ENCODE assay signal across 27 cellular contexts in genomic region chr1:94122201-94122970, GRCh38. TPM values are rescaled to one million over a fixed set of nuclear protein-coding genes. Genes with fewer than 3 reads are reported as not detected.
A peak's percentile ranks its signal among the peaks of the same experiment; 100 is the strongest.
DNase-seq lines count a peak whose midpoint lies in the region; ATAC-seq, FAIRE-seq and TF ChIP-seq lines count a peak whose summit lies in the region.
"Had no signal": no experiment of that assay in that cellular context is flagged by ENCODE, and none has a peak within 500 bp of the region (broad histone marks: within the 10 kb centered on the region; RNA-seq: fewer than 3 reads in every experiment).

No MANE protein-coding gene starts in this region.

- no peak for DNase-seq in HepG2 (ENCODE audit: low spot score)
- DNase-seq in right lobe of liver = no peak
- DNase-seq in brain microvascular endothelial cell = peak; percentile 82
- DNase-seq in iris pigment epithelial cell (ENCODE audit: low read depth) = peak; percentile 91
- no peak for DNase-seq in activated CD4-positive, alpha-beta memory T cell treated with anti-CD3 and anti-CD28 coated beads, Interleukin-2, amount 10 ng/mL, durations not matched to agents 7 days and 5 days
- no peak for DNase-seq in GM19240 (ENCODE audit: insufficient read length, low spot score)
- DNase-seq in epidermal melanocyte (ENCODE audit: insufficient read length, low spot score) = no peak
- no peak for DNase-seq in SIG-M5 (lab: John Stamatoyannopoulos, UW)
- DNase-seq: 8988T; activated CD4-positive, alpha-beta T cell treated with anti-CD3 and anti-CD28 coated beads, Interleukin-2, amount 50 U/mL, for 48 hours; activated gamma-delta T cell; activated naive CD8-positive, alpha-beta T cell treated with anti-CD3 and anti-CD28 coated beads, Interleukin-2, amount 50 U/mL, for 24 hours; activated T-cell treated with anti-CD3 and anti-CD28 coated beads for 4 hours; caudate nucleus; COR-L47; dorsolateral prefrontal cortex; NCI-H1105 treated with DMSO at 0.1 percent for 48 hours; NCI-H510A; NK-92 treated with Interleukin-12 subunit alpha and Interleukin-12 subunit beta, amount 100 ng/mL, for 24 hours; stimulated activated CD4-positive, alpha-beta T cell treated with anti-CD3 and anti-CD28 coated beads, Interleukin-4, amount 100 ng/mL, for 24 hours; stimulated activated naive CD8-positive, alpha-beta T cell treated with anti-CD3 and anti-CD28 coated beads, Interleukin-15, Interleukin-2, amounts not matched to agents 100 U/mL and 50 U/mL, for 24 hours; T-helper 2 cell had no signal

- no peak for TF ChIP-seq RAD21 in HepG2 (CRISPR knock-in tag; IDR thresholded peaks at IDR 0.05)

- H3K4me3 Mint-ChIP-seq in activated CD4-positive, alpha-beta memory T cell treated with anti-CD3 and anti-CD28 coated beads, Interleukin-2, amount 10 ng/mL, durations not matched to agents 7 days and 5 days = no peak overlapping the region
- H3K4me3 Mint-ChIP-seq: activated naive CD8-positive, alpha-beta T cell treated with anti-CD3 and anti-CD28 coated beads, Interleukin-2, amount 50 U/mL, for 24 hours; GM23338 had no signal

- H3K36me3 Mint-ChIP-seq in activated CD4-positive, alpha-beta memory T cell treated with anti-CD3 and anti-CD28 coated beads, Interleukin-2, amount 10 ng/mL, durations not matched to agents 7 days and 5 days (ENCODE audit: low read depth) = no peaks in the 10 kb centered on the region

- H3K27ac Mint-ChIP-seq in activated CD4-positive, alpha-beta memory T cell treated with anti-CD3 and anti-CD28 coated beads, Interleukin-2, amount 10 ng/mL, durations not matched to agents 7 days and 5 days = no peak overlapping the region
- H3K27ac Mint-ChIP-seq: activated naive CD8-positive, alpha-beta T cell treated with anti-CD3 and anti-CD28 coated beads, Interleukin-2, amount 50 U/mL, for 24 hours had no signal

- no peaks in the 10 kb centered on the region for H3K27me3 ChIP-seq in HepG2 (ENCODE audit: control insufficient read depth in 1 of 2, insufficient read depth in 2 of 2, low read length in 2 of 2)
- H3K27me3 ChIP-seq in right lobe of liver = no peaks in the 10 kb centered on the region
- H3K27me3 ChIP-seq in brain microvascular endothelial cell (replicated peaks) = no peaks in the 10 kb centered on the region
- H3K27me3 ChIP-seq: BLaER1, dorsolateral prefrontal cortex had no signal

- ATAC-seq in HepG2 (no peak), right lobe of liver (no peak)
- ATAC-seq: activated naive CD8-positive, alpha-beta T cell treated with anti-CD3 and anti-CD28 coated beads, Interleukin-2, amount 50 U/mL, for 24 hours; GM23338; stimulated activated naive CD8-positive, alpha-beta T cell treated with anti-CD3 and anti-CD28 coated beads, Interleukin-15, Interleukin-2, amounts not matched to agents 100 U/mL and 50 U/mL, for 24 hours had no signal

- H3K27ac ChIP-seq in HepG2 (ENCODE audit: extremely low read length, insufficient read depth, low read length) (no peak overlapping the region), right lobe of liver (no peak overlapping the region), brain microvascular endothelial cell (no peak overlapping the region)
- H3K27ac ChIP-seq: BLaER1, dorsolateral prefrontal cortex, neutrophil, SK-N-MC had no signal

- 60% methylated on average over 5 of the region's 5 CpGs for WGBS in HepG2 (ENCODE audit: low lambda C conversion rate)
- WGBS in right lobe of liver (ENCODE audit: insufficient coverage, low coverage, low lambda C conversion rate, missing lambda C conversion rate) = 79% methylated on average over 5 of the region's 5 CpGs

- TF ChIP-seq CTCF in HepG2 (CRISPR knock-in tag; IDR thresholded peaks at IDR 0.05) (no peak), right lobe of liver (IDR thresholded peaks at IDR 0.05) (no peak), brain microvascular endothelial cell (IDR thresholded peaks at IDR 0.05; ENCODE audit: low read depth, low read length, missing control alignments) (no peak)

- no peaks in the 10 kb centered on the region for H3K4me1 Mint-ChIP-seq in activated CD4-positive, alpha-beta memory T cell treated with anti-CD3 and anti-CD28 coated beads, Interleukin-2, amount 10 ng/mL, durations not matched to agents 7 days and 5 days
- H3K4me1 Mint-ChIP-seq: activated naive CD8-positive, alpha-beta T cell treated with anti-CD3 and anti-CD28 coated beads, Interleukin-2, amount 50 U/mL, for 24 hours had no signal

- CTCF ChIA-PET in HepG2 (lab: Yijun Ruan, JAX; ENCODE audit: low intra/inter-chr PET ratio, low total read pairs) = no interaction called here
- CTCF ChIA-PET in activated CD4-positive, alpha-beta memory T cell treated with anti-CD3 and anti-CD28 coated beads, Interleukin-2, amount 10 ng/mL, durations not matched to agents 7 days and 5 days (lab: Charles Lee) = no interaction called here

- in situ Hi-C loops in HepG2 (cut with HindIII; ENCODE audit: extremely low pct_ligation_motif_present, low pct_unique_long_range_greater_than_20kb) (no loop called here), brain microvascular endothelial cell (cut with HindIII; ENCODE audit: low pct_ligation_motif_present, low sequenced_read_pairs) (no loop called here)

- H3K4me3 ChIP-seq in HepG2 (replicated peaks in 1 of 3; ENCODE audit: insufficient read depth in 1 of 3, low read depth in 2 of 3, low read length in 3 of 3) (no peak overlapping the region), right lobe of liver (no peak overlapping the region), brain microvascular endothelial cell (ENCODE audit: low read depth, low read length) (no peak overlapping the region)
- H3K4me3 ChIP-seq: BLaER1, dorsolateral prefrontal cortex, GM23338, SK-N-MC had no signal

- no peaks in the 10 kb centered on the region for H4K20me1 ChIP-seq in HepG2 (ENCODE audit: insufficient read depth, low read length)
- H4K20me1 ChIP-seq: BLaER1 had no signal

- no peak overlapping the region for H3K9ac ChIP-seq in HepG2 (ENCODE audit: insufficient read depth, low read depth, low read length)
- H3K9ac ChIP-seq: BLaER1 had no signal

- H2AFZ ChIP-seq in HepG2 (ENCODE audit: low read length) = no peak overlapping the region

- intact Hi-C loops in HepG2 (cut with micrococcal nuclease; ENCODE audit: unreplicated experiment) (no loop called here), right lobe of liver (cut with DNase I) (no loop called here)

- POLR2A ChIA-PET in HepG2 (lab: Yijun Ruan, JAX) = interaction anchor here (0.7 to 1.6 kb wide), 2 partner anchors 53 to 61 kb away, joined by 3 to 4 read pairs; no protein-coding TSS in a partner anchor
- POLR2A ChIA-PET in activated CD4-positive, alpha-beta memory T cell treated with anti-CD3 and anti-CD28 coated beads, Interleukin-2, amount 10 ng/mL, durations not matched to agents 7 days and 5 days (lab: Charles Lee) = no interaction called here

- no TSS peak for BruUV-seq in HepG2 (replicated peaks; lab: Mats Ljungman, UMichigan)

- H3K9me3 Mint-ChIP-seq in activated CD4-positive, alpha-beta memory T cell treated with anti-CD3 and anti-CD28 coated beads, Interleukin-2, amount 10 ng/mL, durations not matched to agents 7 days and 5 days = no peaks in the 10 kb centered on the region
- H3K9me3 Mint-ChIP-seq: activated naive CD8-positive, alpha-beta T cell treated with anti-CD3 and anti-CD28 coated beads, Interleukin-2, amount 50 U/mL, for 24 hours; GM23338 had no signal

- TF ChIP-seq EP300 in HepG2 (IDR thresholded peaks at IDR 0.05; ENCODE audit: low read depth in 2 of 2, low read length in 2 of 2) (no peak), HepG2 (CRISPR knock-in tag; IDR thresholded peaks at IDR 0.05; ENCODE audit: borderline replicate concordance) (no peak)

- TF ChIP-seq POLR2A in HepG2 (IDR thresholded peaks at IDR 0.05; ENCODE audit: insufficient read depth in 1 of 2, low read depth in 2 of 2, low read length in 2 of 2) = no peak
- no peak for TF ChIP-seq POLR2A in right lobe of liver (IDR thresholded peaks at IDR 0.05)

- H3K4me2 ChIP-seq in HepG2 (ENCODE audit: low read depth, low read length) = peak overlapping the region; percentile 79; the same call in 1 of the 2 replicates
- H3K4me2 ChIP-seq: BLaER1, GM23338 had no signal

- no peak for FAIRE-seq in HepG2 (lab: Jason Lieb, UNC)

- no peaks in the 10 kb centered on the region for H3K9me3 ChIP-seq in HepG2 (ENCODE audit: low read length)
- H3K9me3 ChIP-seq in right lobe of liver = peaks cover 0 to 6% (median 0%) of the 10 kb centered on the region in 4 donors
- H3K9me3 ChIP-seq: BLaER1, neutrophil had no signal

- no peaks in the 10 kb centered on the region for H3K27me3 Mint-ChIP-seq in activated CD4-positive, alpha-beta memory T cell treated with anti-CD3 and anti-CD28 coated beads, Interleukin-2, amount 10 ng/mL, durations not matched to agents 7 days and 5 days

- H3K79me2 ChIP-seq in HepG2 (ENCODE audit: insufficient read depth, low read length) = no peaks in the 10 kb centered on the region

- H3K4me1 ChIP-seq in HepG2 (ENCODE audit: insufficient read depth, low read length) (peaks cover 86% of the 10 kb centered on the region), right lobe of liver (peaks cover 0 to 6% (median 3%) of the 10 kb centered on the region in 4 donors)

- H3K36me3 ChIP-seq in HepG2 (replicated peaks in 1 of 2; ENCODE audit: control insufficient read depth in 1 of 2, insufficient read depth in 2 of 2, low read length in 2 of 2) (no peaks in the 10 kb centered on the region), right lobe of liver (no peaks in the 10 kb centered on the region), brain microvascular endothelial cell (replicated peaks) (no peaks in the 10 kb centered on the region)
- H3K36me3 ChIP-seq: BLaER1, neutrophil had no signal

RNA-seq across cellular contexts. Expression of gene ABCA4, which starts 1.4 kb away (rescaled TPM):
- total RNA-seq in HepG2 (2016; rRNA removed; fragmentation: Illumina TruSeq; extraction: Trizol) (0.13 and 0.24 TPM in 2 replicates), right lobe of liver (under 1 TPM; 0.49 to 0.99 (median 0.75) TPM)
- not detected in 2 replicates for total RNA-seq in HepG2 (2016; cell fraction: cytosol; rRNA removed; fragmentation: Illumina TruSeq; extraction: Trizol; ENCODE audit: low read depth)
- 0.28 and 0.37 TPM in 2 replicates for total RNA-seq in HepG2 (2016; cell fraction: insoluble cytoplasmic fraction; rRNA removed; fragmentation: Illumina TruSeq; extraction: Trizol)
- 0.03 TPM in 1 of 2 replicates, not detected in the other for total RNA-seq in HepG2 (2016; cell fraction: membrane; rRNA removed; fragmentation: Illumina TruSeq; extraction: Trizol)
- 0.34 and 0.62 TPM in 2 replicates for total RNA-seq in HepG2 (2016; cell fraction: nucleus; rRNA removed; fragmentation: Illumina TruSeq; extraction: Trizol)
- polyA plus RNA-seq in HepG2 (2011; rRNA removed) = 0.57 and 0.67 TPM in 2 replicates
- polyA plus RNA-seq in HepG2 (2011; cell fraction: cytosol; rRNA removed) = 0.24 and 0.28 TPM in 2 replicates
- polyA plus RNA-seq in HepG2 (2011; cell fraction: nucleus; rRNA removed) = 3.3 and 4.6 TPM in 2 replicates
- polyA plus RNA-seq in HepG2 (2012) = 0.71 and 0.97 TPM in 2 replicates
- 0.10 TPM in 1 of 2 replicates, not detected in the other for polyA plus RNA-seq in HepG2 (2016; cell fraction: cytosol; fragmentation: Illumina TruSeq; extraction: Trizol; ENCODE audit: low read depth)
- 0.05 and 0.14 TPM in 2 replicates for polyA plus RNA-seq in HepG2 (2016; cell fraction: insoluble cytoplasmic fraction; fragmentation: Illumina TruSeq; extraction: Trizol; ENCODE audit: low read depth)
- 0.07 TPM in 1 of 2 replicates, not detected in the other for polyA plus RNA-seq in HepG2 (2016; cell fraction: membrane; fragmentation: Illumina TruSeq; extraction: Trizol; ENCODE audit: low read depth)
- 0.79 and 1.1 TPM in 2 replicates for polyA plus RNA-seq in HepG2 (2016; cell fraction: nucleus; fragmentation: Illumina TruSeq; extraction: Trizol; ENCODE audit: insufficient read depth, low read depth)
- 0.92 and 11.5 TPM in 2 replicates for polyA minus RNA-seq in HepG2 (2011; rRNA and poly(A)+ RNA removed; ENCODE audit: low replicate concordance)
- 0.20 and 0.70 TPM in 2 replicates for polyA minus RNA-seq in HepG2 (2011; cell fraction: cytosol; rRNA and poly(A)+ RNA removed)
- polyA minus RNA-seq in HepG2 (2011; cell fraction: nucleus; rRNA and poly(A)+ RNA removed) = 0.99 and 1.4 TPM in 2 replicates
- not detected for total RNA-seq in activated CD4-positive, alpha-beta memory T cell treated with anti-CD3 and anti-CD28 coated beads, Interleukin-2, amount 10 ng/mL, durations not matched to agents 7 days and 5 days
- total RNA-seq: GM23338, kidney epithelial cell had no signal
- polyA plus RNA-seq: GM23338 had no signal

Comparison
In these comparisons a context has a peak if more than half of its experiments do, and no peak if none do; other contexts are left out.
1. DNase-seq: peak in brain microvascular endothelial cell (single experiment) and iris pigment epithelial cell (single experiment); none in HepG2 (single experiment), right lobe of liver (0 of 3), activated CD4-positive, alpha-beta memory T cell treated with anti-CD3 and anti-CD28 coated beads, Interleukin-2, amount 10 ng/mL, durations not matched to agents 7 days and 5 days (single experiment), GM19240 (single experiment), epidermal melanocyte (single experiment) and SIG-M5 (single experiment).